In genomic region chr10:101161494-101162299, GRCh38 we compare ENCODE assay signal across 8 cellular contexts. TPM values are rescaled to one million over a fixed set of nuclear protein-coding genes. Genes with fewer than 3 reads are reported as not detected.
DNase-seq lines count a peak whose midpoint lies in the region; ATAC-seq and TF ChIP-seq lines count a peak whose summit lies in the region.

No MANE protein-coding gene starts in this region.

- H3K4me3 Mint-ChIP-seq in GM23338: peak overlapping the region; percentile 43
- H3K4me3 Mint-ChIP-seq in activated CD4-positive, alpha-beta T cell treated with anti-CD3 and anti-CD28 coated beads, Interleukin-2, amount 10 ng/mL, durations not matched to agents 24 days and 14 days: no peak overlapping the region

- peaks cover 6% of the 10 kb centered on the region; the same call in 2 of the 3 replicates for H3K9me3 Mint-ChIP-seq in GM23338
- H3K9me3 Mint-ChIP-seq in activated CD4-positive, alpha-beta T cell treated with anti-CD3 and anti-CD28 coated beads, Interleukin-2, amount 10 ng/mL, durations not matched to agents 24 days and 14 days: no peaks in the 10 kb centered on the region

- peaks cover 18% of the 10 kb centered on the region for H3K27me3 Mint-ChIP-seq in GM23338 (ENCODE audit: insufficient read depth, low read depth, poor library complexity)
- H3K27me3 Mint-ChIP-seq in activated CD4-positive, alpha-beta T cell treated with anti-CD3 and anti-CD28 coated beads, Interleukin-2, amount 10 ng/mL, durations not matched to agents 24 days and 14 days: peaks cover 62% of the 10 kb centered on the region

- 0 out of 2 replicates have a peak, but pooled peaks cover 2% of the 10 kb centered on the region for H3F3A ChIP-seq in GM23338 (replicated peaks; ENCODE audit: low read depth)

- peak; percentile 84 to 92 for TF ChIP-seq RAD21 in liver (IDR thresholded peaks at IDR 0.05)

- 5% methylated on average over 20 of the region's 20 CpGs for WGBS in liver

- 0 out of 2 replicates have a peak overlapping the region, but pooled peaks have one; percentile 19 for H3K4me2 ChIP-seq in GM23338

- no peaks in the 10 kb centered on the region for H4K20me1 ChIP-seq in GM23338 (replicated peaks; ENCODE audit: insufficient read depth)

- no peaks in the 10 kb centered on the region for H3K9me3 ChIP-seq in liver (ENCODE audit: control insufficient read depth in 4 of 4, low read length in 3 of 4)

- H3K9ac ChIP-seq in liver (ENCODE audit: low read depth in 1 of 2, low read length in 2 of 2): no peak overlapping the region

- H3K27me3 ChIP-seq in GM23338 (ENCODE audit: insufficient read depth): peaks cover 13% of the 10 kb centered on the region
- peaks cover 0 to 11% (median 3%) of the 10 kb centered on the region in 4 donors for H3K27me3 ChIP-seq in liver (ENCODE audit: control insufficient read depth in 4 of 4, insufficient read depth in 4 of 4, low read length in 3 of 4)

- no peak overlapping the region for H3K27ac Mint-ChIP-seq in GM23338
- H3K27ac Mint-ChIP-seq in activated CD4-positive, alpha-beta T cell treated with anti-CD3 and anti-CD28 coated beads, Interleukin-2, amount 10 ng/mL, durations not matched to agents 24 days and 14 days: no peak overlapping the region

- H3K27ac ChIP-seq in GM23338 (ENCODE audit: low read depth) (no peak overlapping the region), liver (ENCODE audit: low read depth in 1 of 2, low read length in 2 of 2) (no peak overlapping the region)

- DNase-seq in AML-193 (lab: John Stamatoyannopoulos, UW): peak; percentile 56 to 64
- peak; percentile 95 for DNase-seq in GM23338 (ENCODE audit: low spot score)
- peak; percentile 35 for DNase-seq in NCI-H446 treated with DMSO at 0.1 percent for 48 hours (lab: John Stamatoyannopoulos, UW)
- peak; percentile 90 for DNase-seq in activated CD4-positive, alpha-beta T cell treated with anti-CD3 and anti-CD28 coated beads, Interleukin-2, amount 10 ng/mL, durations not matched to agents 24 days and 14 days
- peak; percentile 83 for DNase-seq in dermis blood vessel endothelial cell
- peak; percentile 52 to 61 for DNase-seq in stimulated activated CD4-positive, alpha-beta T cell treated with anti-CD3 and anti-CD28 coated beads, Interleukin-4, amount 100 ng/mL, for 48 hours (ENCODE audit: low read depth in 2 of 2)

- H3K36me3 Mint-ChIP-seq in GM23338 (ENCODE audit: low read depth): no peaks in the 10 kb centered on the region
- H3K36me3 Mint-ChIP-seq in activated CD4-positive, alpha-beta T cell treated with anti-CD3 and anti-CD28 coated beads, Interleukin-2, amount 10 ng/mL, durations not matched to agents 24 days and 14 days (ENCODE audit: low read depth): no peaks in the 10 kb centered on the region

- ATAC-seq in GM23338 (peak; percentile 98), GM18517 (IDR thresholded peaks at IDR 0.05; ENCODE audit: unreplicated experiment) (no peak)

- no peaks in the 10 kb centered on the region for H3K9me2 ChIP-seq in GM23338 (ENCODE audit: insufficient read depth)

- no peaks in the 10 kb centered on the region for H3K79me2 ChIP-seq in GM23338 (replicated peaks; ENCODE audit: insufficient read depth)

- H3K4me3 ChIP-seq in GM23338 (0 out of 2 replicates have a peak overlapping the region, but pooled peaks have one; percentile 22), liver (ENCODE audit: low read depth in 1 of 3, low read length in 3 of 3) (peak overlapping the region in 1 of 3 donors; percentile 2)

- intact Hi-C loops in activated CD4-positive, alpha-beta T cell treated with anti-CD3 and anti-CD28 coated beads, Interleukin-2, amount 10 ng/mL, durations not matched to agents 24 days and 14 days (cut with micrococcal nuclease): loop anchor here (10.0 kb wide), 1 partner anchor 613 kb away; the partner anchor contains the start of gene FGF8

- H3K4me1 Mint-ChIP-seq in GM23338: peaks cover 20% of the 10 kb centered on the region
- H3K4me1 Mint-ChIP-seq in activated CD4-positive, alpha-beta T cell treated with anti-CD3 and anti-CD28 coated beads, Interleukin-2, amount 10 ng/mL, durations not matched to agents 24 days and 14 days: peaks cover 14% of the 10 kb centered on the region

- H3K4me1 ChIP-seq in GM23338 (ENCODE audit: insufficient read depth): peaks cover 6% of the 10 kb centered on the region; the same call in 1 of the 2 replicates
- peaks cover 0 to 6% (median 4%) of the 10 kb centered on the region in 4 donors for H3K4me1 ChIP-seq in liver (ENCODE audit: control insufficient read depth in 4 of 4, insufficient read depth in 4 of 4, low read length in 3 of 4)

- no peaks in the 10 kb centered on the region for H3K36me3 ChIP-seq in GM23338 (ENCODE audit: insufficient read depth)
- no peaks in the 10 kb centered on the region for H3K36me3 ChIP-seq in liver (ENCODE audit: control insufficient read depth in 4 of 4, insufficient read depth in 3 of 4, low read depth in 1 of 4, low read length in 3 of 4)

- TF ChIP-seq CTCF in GM23338 (conservative IDR thresholded peaks at IDR 0.05; ENCODE audit: low read depth in 2 of 2) (peak; percentile 93 to 99), liver (IDR thresholded peaks at IDR 0.05; ENCODE audit: low read depth, low read length, missing input control) (peak; percentile 96)

- peak overlapping the region; percentile 16; the same call in 1 of the 2 replicates for H2AFZ ChIP-seq in GM23338

TF ChIP-seq in GM23338, 12 proteins besides CTCF, POLR2A, EP300 and RAD21 (continues in another document):
- TF ChIP-seq CREB1 (CRISPR knock-in tag; IDR thresholded peaks at IDR 0.05; ENCODE audit: low read depth) (no peak), STAT1 (IDR thresholded peaks at IDR 0.05; ENCODE audit: unreplicated experiment) (no peak), EZH2 (IDR thresholded peaks at IDR 0.05; ENCODE audit: low read depth, unreplicated experiment) (no peak)

TF ChIP-seq in liver, 16 proteins besides CTCF, POLR2A, EP300 and RAD21:
- TF ChIP-seq NR2F2 (IDR thresholded peaks at IDR 0.05) (no peak), JUND (IDR thresholded peaks at IDR 0.05) (no peak), REST (IDR thresholded peaks at IDR 0.05) (no peak), EGR1 (IDR thresholded peaks at IDR 0.05; ENCODE audit: low read depth in 2 of 2) (no peak), SP1 (IDR thresholded peaks at IDR 0.05) (no peak), HNF4G (IDR thresholded peaks at IDR 0.05) (no peak), YY1 (IDR thresholded peaks at IDR 0.05) (no peak), MAX (IDR thresholded peaks at IDR 0.05) (no peak), GABPA (IDR thresholded peaks at IDR 0.05 in 1 of 2, conservative IDR thresholded peaks at IDR 0.05 in 1 of 2) (no peak), ZBTB33 (IDR thresholded peaks at IDR 0.05) (no peak)

RNA-seq across cellular contexts. Expression of gene TLX1, which starts 30.6 kb away (rescaled TPM):
- not detected in 2 replicates for total RNA-seq in GM23338 (2014; rRNA removed; shearing (Covaris generic))
- polyA plus RNA-seq in GM23338 (2016; fragmentation: Nextera tagmentation; extraction: Ambion mirVana) (not detected in 2 replicates), liver (under 1 TPM; 0.06 to 0.28 TPM)
- total RNA-seq in activated CD4-positive, alpha-beta T cell treated with anti-CD3 and anti-CD28 coated beads, Interleukin-2, amount 10 ng/mL, durations not matched to agents 24 days and 14 days: not detected in 2 replicates
- total RNA-seq in dermis blood vessel endothelial cell (not detected in 2 replicates), liver (under 1 TPM; 0.33 to 0.79 TPM)

Comparison
In these comparisons a context has a peak if more than half of its experiments do, and no peak if none do; other contexts are left out.
1. DNase-seq: peak in every context shown above with its lines; median percentile 95 in GM23338; 90 in activated CD4-positive, alpha-beta T cell treated with anti-CD3 and anti-CD28 coated beads, Interleukin-2, amount 10 ng/mL, durations not matched to agents 24 days and 14 days; 83 in dermis blood vessel endothelial cell; 60 in AML-193; 56 in stimulated activated CD4-positive, alpha-beta T cell treated with anti-CD3 and anti-CD28 coated beads, Interleukin-4, amount 100 ng/mL, for 48 hours; 35 in NCI-H446 treated with DMSO at 0.1 percent for 48 hours.